15 cellular contexts compared by ENCODE assay signal in the genomic region with DNA sequence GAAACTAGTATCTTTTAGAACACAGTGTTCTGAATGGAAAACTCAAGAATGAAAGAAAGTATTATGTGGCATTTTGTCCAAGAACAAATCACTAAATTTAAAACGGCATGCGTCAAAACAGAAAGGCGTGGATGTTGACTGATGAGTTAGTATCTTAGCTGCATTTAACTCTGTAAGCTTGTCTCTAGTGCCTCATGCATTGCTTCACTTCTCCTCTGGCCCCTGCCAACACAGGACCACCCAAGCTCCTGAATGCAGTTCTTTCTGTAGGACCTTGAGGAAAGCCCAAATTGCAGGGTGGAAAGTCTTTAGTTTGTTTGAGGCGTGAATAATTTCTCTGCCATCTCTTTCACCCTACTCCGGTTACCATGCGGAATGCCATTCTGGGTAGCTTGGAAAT.
DNase-seq lines count a peak whose midpoint lies in the region; ATAC-seq and TF ChIP-seq lines count a peak whose summit lies in the region.
"Had no signal": no experiment of that assay in that cellular context is flagged by ENCODE, and none has a peak within 500 bp of the region (broad histone marks: within the 10 kb centered on the region; RNA-seq: fewer than 3 reads in every experiment).

No MANE protein-coding gene starts in this region.

- 40 to 47% methylated on average over 6 of the region's 6 CpGs for WGBS in testis, 2 donors

- H3K27me3 ChIP-seq in GM23338 (ENCODE audit: insufficient read depth) (no peaks in the 10 kb centered on the region), osteoblast (ENCODE audit: insufficient read depth, low read length) (no peaks in the 10 kb centered on the region), testis (no peaks in the 10 kb centered on the region)

- H3K9me2 ChIP-seq in GM23338 (ENCODE audit: insufficient read depth) = no peaks in the 10 kb centered on the region

- TF ChIP-seq CTCF in GM23338 (conservative IDR thresholded peaks at IDR 0.05; ENCODE audit: low read depth in 2 of 2) (no peak), osteoblast (IDR thresholded peaks at IDR 0.05; ENCODE audit: extremely low read depth, low read depth, low read length) (no peak), testis (IDR thresholded peaks at IDR 0.05) (no peak)

- H3F3A ChIP-seq in GM23338 (replicated peaks; ENCODE audit: low read depth) = no peaks in the 10 kb centered on the region

- no peaks in the 10 kb centered on the region for H3K9me3 ChIP-seq in osteoblast (ENCODE audit: low read depth, low read length)
- no peaks in the 10 kb centered on the region for H3K9me3 ChIP-seq in testis

- DNase-seq in GM23338 (ENCODE audit: low spot score) (no peak), amniotic epithelial cell (ENCODE audit: low read depth) (peak; percentile 73), osteoblast (ENCODE audit: insufficient read length, low spot score, missing footprints) (peak; percentile 17), testis (peak; percentile 20), islet precursor cell (no peak), AG20443 (ENCODE audit: low spot score) (no peak)
- DNase-seq: ACHN; C1 segment of cervical spinal cord; Calu3; CD4-positive, alpha-beta T cell; DMS 273 treated with DMSO at 0.1 percent for 48 hours; H7 had no signal

- H3K36me3 Mint-ChIP-seq in GM23338 (ENCODE audit: low read depth) = no peaks in the 10 kb centered on the region

- H3K4me1 Mint-ChIP-seq in GM23338 = no peaks in the 10 kb centered on the region
- H3K4me1 Mint-ChIP-seq: B cell had no signal

- H3K9me3 Mint-ChIP-seq in GM23338 = no peaks in the 10 kb centered on the region
- H3K9me3 Mint-ChIP-seq: CD4-positive, alpha-beta T cell had no signal

- H3K27ac Mint-ChIP-seq in GM23338 = no peak overlapping the region
- H3K27ac Mint-ChIP-seq: B cell; CD4-positive, alpha-beta T cell had no signal

- H3K4me2 ChIP-seq in GM23338 = no peak overlapping the region
- no peak overlapping the region for H3K4me2 ChIP-seq in osteoblast (ENCODE audit: insufficient read depth, low read length)

- TF ChIP-seq POLR2A in testis (IDR thresholded peaks at IDR 0.05) = no peak

- H3K36me3 ChIP-seq in GM23338 (ENCODE audit: insufficient read depth) (no peaks in the 10 kb centered on the region), osteoblast (ENCODE audit: insufficient read depth, low read length) (no peaks in the 10 kb centered on the region), testis (ENCODE audit: low read depth, missing control alignments) (no peaks in the 10 kb centered on the region)

- H3K27ac ChIP-seq in GM23338 (ENCODE audit: low read depth) (no peak overlapping the region), osteoblast (ENCODE audit: low read depth, low read length) (no peak overlapping the region), testis (no peak overlapping the region)

- H4K20me1 ChIP-seq in GM23338 (replicated peaks; ENCODE audit: insufficient read depth) = no peaks in the 10 kb centered on the region
- no peaks in the 10 kb centered on the region for H4K20me1 ChIP-seq in osteoblast (ENCODE audit: insufficient read depth, low read length)

- H2AFZ ChIP-seq in GM23338 (0 out of 2 replicates have a peak overlapping the region, but pooled peaks have one; percentile 8), osteoblast (ENCODE audit: low read length) (peak overlapping the region; percentile 2)

- H3K4me1 ChIP-seq in GM23338 (ENCODE audit: insufficient read depth) (no peaks in the 10 kb centered on the region), osteoblast (ENCODE audit: insufficient read depth, low read length) (peaks cover 13% of the 10 kb centered on the region), testis (no peaks in the 10 kb centered on the region)

- no peak for ATAC-seq in GM23338
- no peak for ATAC-seq in HG02798 (IDR thresholded peaks at IDR 0.05; ENCODE audit: poor library complexity, unreplicated experiment)
- ATAC-seq: HepG2 had no signal

- H3K27me3 Mint-ChIP-seq in GM23338 (ENCODE audit: insufficient read depth, low read depth, poor library complexity) = peaks cover 1% of the 10 kb centered on the region
- H3K27me3 Mint-ChIP-seq: B cell; CD4-positive, alpha-beta T cell had no signal

- no peak overlapping the region for H3K4me3 ChIP-seq in GM23338
- H3K4me3 ChIP-seq in osteoblast (ENCODE audit: insufficient read depth, low read length) = no peak overlapping the region
- no peak overlapping the region for H3K4me3 ChIP-seq in testis

- intact Hi-C loops in testis (cut with DNase I; ENCODE audit: low total_unique reads) = no loop called here

- H3K79me2 ChIP-seq in GM23338 (replicated peaks; ENCODE audit: insufficient read depth) (no peaks in the 10 kb centered on the region), osteoblast (ENCODE audit: insufficient read depth, low read length) (no peaks in the 10 kb centered on the region)

- H3K4me3 Mint-ChIP-seq in GM23338 = no peak overlapping the region
- H3K4me3 Mint-ChIP-seq: B cell; CD4-positive, alpha-beta T cell had no signal

TF ChIP-seq in GM23338, 12 proteins besides CTCF, POLR2A, EP300 and RAD21:
- TF ChIP-seq, protein P1, sequence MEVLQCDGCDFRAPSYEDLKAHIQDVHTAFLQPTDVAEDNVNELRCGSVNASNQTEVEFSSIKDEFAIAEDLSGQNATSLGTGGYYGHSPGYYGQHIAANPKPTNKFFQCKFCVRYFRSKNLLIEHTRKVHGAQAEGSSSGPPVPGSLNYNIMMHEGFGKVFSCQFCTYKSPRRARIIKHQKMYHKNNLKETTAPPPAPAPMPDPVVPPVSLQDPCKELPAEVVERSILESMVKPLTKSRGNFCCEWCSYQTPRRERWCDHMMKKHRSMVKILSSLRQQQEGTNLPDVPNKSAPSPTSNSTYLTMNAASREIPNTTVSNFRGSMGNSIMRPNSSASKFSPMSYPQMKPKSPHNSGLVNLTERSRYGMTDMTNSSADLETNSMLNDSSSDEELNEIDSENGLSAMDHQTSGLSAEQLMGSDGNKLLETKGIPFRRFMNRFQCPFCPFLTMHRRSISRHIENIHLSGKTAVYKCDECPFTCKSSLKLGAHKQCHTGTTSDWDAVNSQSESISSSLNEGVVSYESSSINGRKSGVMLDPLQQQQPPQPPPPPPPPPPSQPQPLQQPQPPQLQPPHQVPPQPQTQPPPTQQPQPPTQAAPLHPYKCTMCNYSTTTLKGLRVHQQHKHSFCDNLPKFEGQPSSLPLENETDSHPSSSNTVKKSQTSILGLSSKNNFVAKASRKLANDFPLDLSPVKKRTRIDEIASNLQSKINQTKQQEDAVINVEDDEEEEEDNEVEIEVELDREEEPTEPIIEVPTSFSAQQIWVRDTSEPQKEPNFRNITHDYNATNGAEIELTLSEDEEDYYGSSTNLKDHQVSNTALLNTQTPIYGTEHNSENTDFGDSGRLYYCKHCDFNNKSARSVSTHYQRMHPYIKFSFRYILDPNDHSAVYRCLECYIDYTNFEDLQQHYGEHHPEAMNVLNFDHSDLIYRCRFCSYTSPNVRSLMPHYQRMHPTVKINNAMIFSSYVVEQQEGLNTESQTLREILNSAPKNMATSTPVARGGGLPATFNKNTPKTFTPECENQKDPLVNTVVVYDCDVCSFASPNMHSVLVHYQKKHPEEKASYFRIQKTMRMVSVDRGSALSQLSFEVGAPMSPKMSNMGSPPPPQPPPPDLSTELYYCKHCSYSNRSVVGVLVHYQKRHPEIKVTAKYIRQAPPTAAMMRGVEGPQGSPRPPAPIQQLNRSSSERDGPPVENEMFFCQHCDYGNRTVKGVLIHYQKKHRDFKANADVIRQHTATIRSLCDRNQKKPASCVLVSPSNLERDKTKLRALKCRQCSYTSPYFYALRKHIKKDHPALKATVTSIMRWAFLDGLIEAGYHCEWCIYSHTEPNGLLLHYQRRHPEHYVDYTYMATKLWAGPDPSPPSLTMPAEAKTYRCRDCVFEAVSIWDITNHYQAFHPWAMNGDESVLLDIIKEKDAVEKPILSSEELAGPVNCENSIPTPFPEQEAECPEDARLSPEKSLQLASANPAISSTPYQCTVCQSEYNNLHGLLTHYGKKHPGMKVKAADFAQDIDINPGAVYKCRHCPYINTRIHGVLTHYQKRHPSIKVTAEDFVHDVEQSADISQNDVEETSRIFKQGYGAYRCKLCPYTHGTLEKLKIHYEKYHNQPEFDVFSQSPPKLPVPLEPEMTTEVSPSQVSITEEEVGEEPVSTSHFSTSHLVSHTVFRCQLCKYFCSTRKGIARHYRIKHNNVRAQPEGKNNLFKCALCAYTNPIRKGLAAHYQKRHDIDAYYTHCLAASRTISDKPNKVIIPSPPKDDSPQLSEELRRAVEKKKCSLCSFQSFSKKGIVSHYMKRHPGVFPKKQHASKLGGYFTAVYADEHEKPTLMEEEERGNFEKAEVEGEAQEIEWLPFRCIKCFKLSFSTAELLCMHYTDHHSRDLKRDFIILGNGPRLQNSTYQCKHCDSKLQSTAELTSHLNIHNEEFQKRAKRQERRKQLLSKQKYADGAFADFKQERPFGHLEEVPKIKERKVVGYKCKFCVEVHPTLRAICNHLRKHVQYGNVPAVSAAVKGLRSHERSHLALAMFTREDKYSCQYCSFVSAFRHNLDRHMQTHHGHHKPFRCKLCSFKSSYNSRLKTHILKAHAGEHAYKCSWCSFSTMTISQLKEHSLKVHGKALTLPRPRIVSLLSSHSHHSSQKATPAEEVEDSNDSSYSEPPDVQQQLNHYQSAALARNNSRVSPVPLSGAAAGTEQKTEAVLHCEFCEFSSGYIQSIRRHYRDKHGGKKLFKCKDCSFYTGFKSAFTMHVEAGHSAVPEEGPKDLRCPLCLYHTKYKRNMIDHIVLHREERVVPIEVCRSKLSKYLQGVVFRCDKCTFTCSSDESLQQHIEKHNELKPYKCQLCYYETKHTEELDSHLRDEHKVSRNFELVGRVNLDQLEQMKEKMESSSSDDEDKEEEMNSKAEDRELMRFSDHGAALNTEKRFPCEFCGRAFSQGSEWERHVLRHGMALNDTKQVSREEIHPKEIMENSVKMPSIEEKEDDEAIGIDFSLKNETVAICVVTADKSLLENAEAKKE (CRISPR knock-in tag; IDR thresholded peaks at IDR 0.05) = no peak
- TF ChIP-seq STAT1 (IDR thresholded peaks at IDR 0.05; ENCODE audit: unreplicated experiment) = no peak
- TF ChIP-seq EZH2 (IDR thresholded peaks at IDR 0.05; ENCODE audit: low read depth, unreplicated experiment) = no peak
- TF ChIP-seq CREB1 (CRISPR knock-in tag; IDR thresholded peaks at IDR 0.05; ENCODE audit: low read depth) = no peak

Comparison
In these comparisons a context has a peak if more than half of its experiments do, and no peak if none do; other contexts are left out.
1. DNase-seq: peak in amniotic epithelial cell (single experiment), osteoblast (single experiment) and testis (single experiment); none in GM23338 (single experiment), islet precursor cell (single experiment) and AG20443 (single experiment).